ENCODE assay signal across 1 cellular context in the genomic region with DNA sequence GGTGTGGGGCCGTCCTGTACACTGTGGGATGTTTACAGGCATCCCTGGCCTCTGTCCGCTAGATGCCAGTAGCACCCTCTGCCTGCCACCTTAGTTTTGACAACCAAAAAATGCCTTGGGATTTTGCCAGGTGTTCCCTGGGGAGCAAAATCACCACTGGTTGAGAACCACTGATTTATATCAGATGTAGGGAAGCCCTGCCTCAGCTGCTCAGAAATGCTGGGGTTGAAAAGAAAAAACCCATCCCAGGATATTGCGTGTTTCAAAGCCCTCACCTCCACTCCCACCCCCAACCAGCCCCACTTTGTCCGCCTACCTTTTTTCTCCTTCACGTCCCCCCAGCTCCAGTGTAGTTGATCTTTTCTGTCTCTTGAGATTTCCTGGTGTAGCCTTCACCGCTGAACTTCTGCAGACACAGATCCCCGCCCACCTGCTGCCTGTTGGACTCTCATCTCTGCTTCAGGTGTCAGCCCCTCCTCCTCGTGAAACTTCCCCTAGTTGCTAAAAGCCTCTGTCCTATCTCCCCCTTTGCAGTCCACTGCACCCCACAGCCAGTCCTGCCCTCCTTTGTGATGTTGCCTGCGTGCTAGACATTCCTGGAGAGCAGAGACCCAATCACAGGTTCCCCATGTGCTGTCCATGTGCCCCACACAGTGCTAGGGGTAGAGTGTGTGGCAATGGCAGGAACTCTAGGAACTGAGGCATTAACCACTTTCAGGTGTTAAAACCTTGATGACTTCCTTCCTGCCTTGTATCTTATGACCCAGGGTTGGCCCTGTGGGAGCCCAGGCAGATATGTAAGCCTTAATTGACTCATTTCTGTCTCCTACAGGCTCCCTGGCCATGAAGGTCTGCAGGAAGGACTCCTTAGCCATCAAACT.
A peak's percentile ranks its signal among the peaks of the same experiment; 100 is the strongest.
TF ChIP-seq lines count a peak whose summit lies in the region.

No MANE protein-coding gene starts in this region.

TF ChIP-seq in GM12878, 131 proteins besides CTCF, POLR2A, EP300 and RAD21 (continued from another document and continues in another):
- no peak for TF ChIP-seq CBX3 (IDR thresholded peaks at IDR 0.05; ENCODE audit: borderline replicate concordance, low read depth)
- TF ChIP-seq CBFB (IDR thresholded peaks at IDR 0.05; ENCODE audit: low read depth): no peak
- no peak for TF ChIP-seq ZNF274 (IDR thresholded peaks at IDR 0.05; ENCODE audit: insufficient read depth, insufficient read length)
- TF ChIP-seq USF2 (IDR thresholded peaks at IDR 0.05; ENCODE audit: borderline replicate concordance, low read depth, low read length): no peak
- peak; percentile 43; the same call in 1 of the 2 replicates for TF ChIP-seq RCOR1 (conservative IDR thresholded peaks at IDR 0.05; ENCODE audit: low read depth, low read length)
- TF ChIP-seq BHLHE40 (IDR thresholded peaks at IDR 0.05; ENCODE audit: borderline replicate concordance in 1 of 2, low read depth in 2 of 2, low read length in 1 of 2): peak; percentile 70 to 75; a peak in 3 of 4 replicates
- peak; percentile 78; the same call in 1 of the 2 replicates for TF ChIP-seq EED (IDR thresholded peaks at IDR 0.05; ENCODE audit: low read depth)
- peak; percentile 36; the same call in 1 of the 2 replicates for TF ChIP-seq IRF4 (IDR thresholded peaks at IDR 0.05; ENCODE audit: low read depth, low read length)
- TF ChIP-seq CHD2 (IDR thresholded peaks at IDR 0.05; ENCODE audit: borderline replicate concordance, low read depth, low read length): no peak
- TF ChIP-seq CUX1 (IDR thresholded peaks at IDR 0.05; ENCODE audit: insufficient replicate concordance, low read depth, low read length): no peak
- no peak for TF ChIP-seq NR2C1 (IDR thresholded peaks at IDR 0.05)
- no peak for TF ChIP-seq FOS (IDR thresholded peaks at IDR 0.05; ENCODE audit: borderline replicate concordance, extremely low read depth, insufficient read length)
- peak; percentile 57; the same call in 1 of the 2 replicates for TF ChIP-seq CREM (IDR thresholded peaks at IDR 0.05; ENCODE audit: low read depth)
- TF ChIP-seq BACH1 (IDR thresholded peaks at IDR 0.05; ENCODE audit: borderline replicate concordance): no peak; the same call in 1 of the 2 replicates
- TF ChIP-seq LARP7 (IDR thresholded peaks at IDR 0.05): 0 out of 2 replicates have a peak, but pooled peaks have one; percentile 18
- TF ChIP-seq, protein P1, sequence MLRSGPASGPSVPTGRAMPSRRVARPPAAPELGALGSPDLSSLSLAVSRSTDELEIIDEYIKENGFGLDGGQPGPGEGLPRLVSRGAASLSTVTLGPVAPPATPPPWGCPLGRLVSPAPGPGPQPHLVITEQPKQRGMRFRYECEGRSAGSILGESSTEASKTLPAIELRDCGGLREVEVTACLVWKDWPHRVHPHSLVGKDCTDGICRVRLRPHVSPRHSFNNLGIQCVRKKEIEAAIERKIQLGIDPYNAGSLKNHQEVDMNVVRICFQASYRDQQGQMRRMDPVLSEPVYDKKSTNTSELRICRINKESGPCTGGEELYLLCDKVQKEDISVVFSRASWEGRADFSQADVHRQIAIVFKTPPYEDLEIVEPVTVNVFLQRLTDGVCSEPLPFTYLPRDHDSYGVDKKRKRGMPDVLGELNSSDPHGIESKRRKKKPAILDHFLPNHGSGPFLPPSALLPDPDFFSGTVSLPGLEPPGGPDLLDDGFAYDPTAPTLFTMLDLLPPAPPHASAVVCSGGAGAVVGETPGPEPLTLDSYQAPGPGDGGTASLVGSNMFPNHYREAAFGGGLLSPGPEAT (IDR thresholded peaks at IDR 0.05; ENCODE audit: low read depth): peak; percentile 76; the same call in 1 of the 2 replicates
- no peak for TF ChIP-seq NFXL1 (IDR thresholded peaks at IDR 0.05; ENCODE audit: borderline replicate concordance)
- TF ChIP-seq PAX8 (IDR thresholded peaks at IDR 0.05): no peak
- no peak for TF ChIP-seq BMI1 (IDR thresholded peaks at IDR 0.05; ENCODE audit: borderline replicate concordance)
- no peak for TF ChIP-seq CHD1 (IDR thresholded peaks at IDR 0.05; ENCODE audit: low read depth, low read length)
- TF ChIP-seq, protein P2, sequence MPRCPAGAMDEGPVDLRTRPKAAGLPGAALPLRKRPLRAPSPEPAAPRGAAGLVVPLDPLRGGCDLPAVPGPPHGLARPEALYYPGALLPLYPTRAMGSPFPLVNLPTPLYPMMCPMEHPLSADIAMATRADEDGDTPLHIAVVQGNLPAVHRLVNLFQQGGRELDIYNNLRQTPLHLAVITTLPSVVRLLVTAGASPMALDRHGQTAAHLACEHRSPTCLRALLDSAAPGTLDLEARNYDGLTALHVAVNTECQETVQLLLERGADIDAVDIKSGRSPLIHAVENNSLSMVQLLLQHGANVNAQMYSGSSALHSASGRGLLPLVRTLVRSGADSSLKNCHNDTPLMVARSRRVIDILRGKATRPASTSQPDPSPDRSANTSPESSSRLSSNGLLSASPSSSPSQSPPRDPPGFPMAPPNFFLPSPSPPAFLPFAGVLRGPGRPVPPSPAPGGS (IDR thresholded peaks at IDR 0.05; ENCODE audit: borderline replicate concordance, insufficient read depth, low read depth, low read length, poor library complexity, severe bottlenecking): peak; percentile 18
- peak; percentile 43 for TF ChIP-seq SKIL (IDR thresholded peaks at IDR 0.05; ENCODE audit: low read depth, poor library complexity, severe bottlenecking)
- peak; percentile 47 for TF ChIP-seq MYC (IDR thresholded peaks at IDR 0.05; ENCODE audit: insufficient read depth, insufficient read length, insufficient replicate concordance, low read length, severe bottlenecking)
- TF ChIP-seq ZNF622 (IDR thresholded peaks at IDR 0.05): no peak
- TF ChIP-seq ZBTB4 (CRISPR knock-in tag; IDR thresholded peaks at IDR 0.05): no peak
- no peak for TF ChIP-seq E2F4 (IDR thresholded peaks at IDR 0.05; ENCODE audit: low read depth, low read length)
- TF ChIP-seq TAF1 (IDR thresholded peaks at IDR 0.05; ENCODE audit: borderline replicate concordance, low read depth, low read length): no peak
- peak in 1 of 2 experiments; percentile 95; a peak in 2 of 4 replicates for TF ChIP-seq ETV6 (conservative IDR thresholded peaks at IDR 0.05 in 1 of 2, IDR thresholded peaks at IDR 0.05 in 1 of 2; ENCODE audit: borderline replicate concordance in 1 of 2, low read depth in 1 of 2)
- TF ChIP-seq ATF7 (IDR thresholded peaks at IDR 0.05; ENCODE audit: low read depth): 0 out of 2 replicates have a peak, but pooled peaks have one; percentile 55
- TF ChIP-seq, protein P3, sequence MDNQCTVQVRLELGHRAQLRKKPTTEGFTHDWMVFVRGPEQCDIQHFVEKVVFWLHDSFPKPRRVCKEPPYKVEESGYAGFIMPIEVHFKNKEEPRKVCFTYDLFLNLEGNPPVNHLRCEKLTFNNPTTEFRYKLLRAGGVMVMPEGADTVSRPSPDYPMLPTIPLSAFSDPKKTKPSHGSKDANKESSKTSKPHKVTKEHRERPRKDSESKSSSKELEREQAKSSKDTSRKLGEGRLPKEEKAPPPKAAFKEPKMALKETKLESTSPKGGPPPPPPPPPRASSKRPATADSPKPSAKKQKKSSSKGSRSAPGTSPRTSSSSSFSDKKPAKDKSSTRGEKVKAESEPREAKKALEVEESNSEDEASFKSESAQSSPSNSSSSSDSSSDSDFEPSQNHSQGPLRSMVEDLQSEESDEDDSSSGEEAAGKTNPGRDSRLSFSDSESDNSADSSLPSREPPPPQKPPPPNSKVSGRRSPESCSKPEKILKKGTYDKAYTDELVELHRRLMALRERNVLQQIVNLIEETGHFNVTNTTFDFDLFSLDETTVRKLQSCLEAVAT (IDR thresholded peaks at IDR 0.05): peak; percentile 46; the same call in 1 of the 2 replicates
- no peak for TF ChIP-seq TCF3 (IDR thresholded peaks at IDR 0.05; ENCODE audit: borderline replicate concordance, insufficient read depth, low read depth, low read length)
- TF ChIP-seq KDM1A (IDR thresholded peaks at IDR 0.05; ENCODE audit: borderline replicate concordance): no peak
- peak; percentile 30 for TF ChIP-seq SMAD1 (IDR thresholded peaks at IDR 0.05; ENCODE audit: low read depth, partially characterized antibody)
- peak in 1 of 2 experiments; percentile 33; a peak in 1 of 3 replicates for TF ChIP-seq EGR1 (IDR thresholded peaks at IDR 0.05; ENCODE audit: borderline replicate concordance in 1 of 2, low read depth in 2 of 2, low read length in 2 of 2)
- peak; percentile 94 for TF ChIP-seq RUNX3 (IDR thresholded peaks at IDR 0.05; ENCODE audit: low read length)
- no peak for TF ChIP-seq POLR2AphosphoS5 (IDR thresholded peaks at IDR 0.05; ENCODE audit: low read length)
- TF ChIP-seq RELA (IDR thresholded peaks at IDR 0.05; ENCODE audit: borderline replicate concordance, partially characterized antibody): no peak
- TF ChIP-seq ZNF384 (IDR thresholded peaks at IDR 0.05; ENCODE audit: borderline replicate concordance, low read depth, low read length): no peak
- TF ChIP-seq HCFC1 (IDR thresholded peaks at IDR 0.05; ENCODE audit: low read length): no peak
